ENCODE assay signal across 20 cellular contexts in the genomic region with DNA sequence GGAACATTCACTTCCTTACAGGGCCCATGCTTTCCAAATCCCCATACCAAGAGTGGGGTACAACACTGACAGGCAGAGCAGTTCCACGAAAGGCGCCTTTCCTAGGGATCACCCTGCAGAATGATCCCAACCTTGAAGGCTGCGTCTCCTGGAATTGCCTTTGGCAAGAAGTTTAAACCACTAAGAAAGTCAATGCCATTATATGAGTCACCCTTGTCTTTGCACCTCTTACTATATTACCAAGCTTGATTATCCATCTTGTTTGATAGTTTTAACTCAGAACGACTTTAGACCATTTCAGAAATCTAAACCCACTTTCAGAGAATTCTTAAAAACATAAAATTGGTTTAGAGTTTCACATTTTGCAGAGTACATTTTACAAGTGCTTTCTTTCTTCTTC.
"Had no signal": no experiment of that assay in that cellular context is flagged by ENCODE, and none has a peak within 500 bp of the region (broad histone marks: within the 10 kb centered on the region; RNA-seq: fewer than 3 reads in every experiment).

No MANE protein-coding gene starts in this region.

- H3K36me3 ChIP-seq: ascending aorta, WERI-Rb-1 had no signal

- DNase-seq: activated CD4-positive, alpha-beta T cell treated with anti-CD3 and anti-CD28 coated beads for 4 hours; activated CD4-positive, alpha-beta T cell treated with anti-CD3 and anti-CD28 coated beads, Interleukin-2, amount 50 U/mL, for 4 hours; activated CD8-positive, alpha-beta memory T cell treated with anti-CD3 and anti-CD28 coated beads, Interleukin-2, amount 10 ng/mL, durations not matched to agents 7 days and 5 days; activated effector memory CD4-positive, alpha-beta T cell treated with Interleukin-2 at 50 U/mL for 16 hours; activated naive CD4-positive, alpha-beta T cell; activated T-cell treated with anti-CD3 and anti-CD28 coated beads, Interleukin-2, amount 50 U/mL, for 24 hours; cerebellar nuclear complex; Kasumi-1; MV-4-11; NCI-H1092 treated with DMSO at 0.1 percent for 48 hours; NCI-H1436; NCI-H1694 treated with DMSO at 0.1 percent for 48 hours; NCI-H2029 treated with DMSO at 0.1 percent for 48 hours; NCI-H345; NCI-H510A treated with DMSO at 0.1 percent for 48 hours; SIG-M5; T-helper 17 cell; WERI-Rb-1 had no signal

- H3K4me3 ChIP-seq: ascending aorta, K562 had no signal

- H3K27me3 ChIP-seq: ascending aorta had no signal

- ATAC-seq: activated CD8-positive, alpha-beta memory T cell treated with anti-CD3 and anti-CD28 coated beads, Interleukin-2, amount 10 ng/mL, durations not matched to agents 7 days and 5 days; K562; T-helper 17 cell had no signal

- H3K27ac ChIP-seq: ascending aorta, WERI-Rb-1 had no signal

- H3K9me3 ChIP-seq: ascending aorta had no signal
